1 cellular context compared by ENCODE assay signal in genomic region chr6:36054415-36054814, GRCh38.
TF ChIP-seq lines count a peak whose summit lies in the region.

No MANE protein-coding gene starts in this region.

TF ChIP-seq in IMR-90, 13 proteins besides CTCF, POLR2A, EP300 and RAD21 (continued from another document):
- no peak for TF ChIP-seq MAFK (IDR thresholded peaks at IDR 0.05; ENCODE audit: low read depth, low read length)
- TF ChIP-seq MAZ (IDR thresholded peaks at IDR 0.05; ENCODE audit: borderline replicate concordance, low read depth, low read length), result no peak
- TF ChIP-seq CHD1 (IDR thresholded peaks at IDR 0.05; ENCODE audit: low read depth, low read length), result no peak
TF ChIP-seq in IMR-90: peak in this region for 0.
